12 cellular contexts compared by ENCODE assay signal in the genomic region with DNA sequence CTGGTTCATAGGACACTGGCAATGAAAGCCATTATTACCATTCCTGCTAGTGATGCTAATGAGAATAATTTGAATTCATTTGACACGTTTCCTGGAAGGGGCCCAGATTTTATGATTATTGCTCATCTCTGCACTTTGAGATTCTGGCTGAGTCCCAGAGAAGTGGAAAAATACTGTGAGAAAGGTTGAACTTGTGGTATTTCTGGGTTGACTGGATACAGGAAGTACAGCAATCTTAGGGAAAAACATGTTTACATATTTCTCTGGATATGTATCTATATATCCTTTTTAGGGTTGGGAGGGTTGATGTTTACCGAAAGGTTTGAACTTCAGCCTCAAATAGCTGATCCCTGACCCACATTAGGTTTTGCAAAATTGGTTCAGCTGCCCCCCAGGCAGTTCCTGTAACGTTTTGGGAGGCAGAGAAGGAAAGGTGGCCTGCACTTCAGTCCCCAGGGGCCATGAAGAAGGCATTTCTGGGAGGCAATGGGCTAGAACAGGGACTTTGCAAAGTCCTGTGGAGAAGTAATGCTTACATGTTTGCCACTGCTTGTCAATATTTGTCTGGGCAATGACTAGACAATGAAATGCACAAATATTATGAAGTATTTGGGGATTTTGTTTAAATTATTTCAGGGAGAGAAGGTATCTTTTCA.
DNase-seq lines count a peak whose midpoint lies in the region; ATAC-seq and TF ChIP-seq lines count a peak whose summit lies in the region.
"Had no signal": no experiment of that assay in that cellular context is flagged by ENCODE, and none has a peak within 500 bp of the region (broad histone marks: within the 10 kb centered on the region; RNA-seq: fewer than 3 reads in every experiment).

No MANE protein-coding gene starts in this region.

- H3K9me3 ChIP-seq in mucosa of descending colon (no peaks in the 10 kb centered on the region), Caco-2 (no peaks in the 10 kb centered on the region; the same call in 1 of the 2 replicates)
- H3K9me3 ChIP-seq: SJCRH30, tibial artery had no signal

- H3K9me3 Mint-ChIP-seq in Caco-2 (ENCODE audit: unreplicated experiment): peaks cover 14% of the 10 kb centered on the region

- H3K36me3 Mint-ChIP-seq in Caco-2 (ENCODE audit: insufficient read depth, unreplicated experiment): no peaks in the 10 kb centered on the region

- H3K27ac Mint-ChIP-seq in Caco-2 (ENCODE audit: unreplicated experiment): no peak overlapping the region
- H3K27ac Mint-ChIP-seq: activated CD4-positive, alpha-beta memory T cell treated with anti-CD3 and anti-CD28 coated beads, Interleukin-2, amount 10 ng/mL, durations not matched to agents 7 days and 5 days had no signal

- intact Hi-C loops in mucosa of descending colon (cut with DNase I, micrococcal nuclease): loop anchor here in 1 of 2 donors (2.0 to 5.0 kb wide), 2 partner anchors 36 to 46 kb away; no protein-coding TSS in a partner anchor
- intact Hi-C loops in Caco-2 (cut with micrococcal nuclease; ENCODE audit: unreplicated experiment): no loop called here

- peak; percentile 94 for DNase-seq in AG10803 (ENCODE audit: low read depth)
- peak; percentile 79 for DNase-seq in LoVo (ENCODE audit: low spot score)
- peak; percentile 76 for DNase-seq in epithelial cell of proximal tubule (ENCODE audit: low read depth)
- DNase-seq in mucosa of descending colon: peak in 1 of 3 donors; percentile 79
- no peak for DNase-seq in Caco-2
- no peak for DNase-seq in activated effector memory CD4-positive, alpha-beta T cell treated with Interleukin-2 at 50 U/mL for 16 hours
- no peak for DNase-seq in iPS-NIHi7 (ENCODE audit: extremely low spot score)
- no peak for DNase-seq in Kasumi-1 (lab: John Stamatoyannopoulos, UW)
- DNase-seq: activated CD4-positive, alpha-beta memory T cell treated with anti-CD3 and anti-CD28 coated beads, Interleukin-2, amount 10 ng/mL, durations not matched to agents 7 days and 5 days; NCI-H2029; tibial artery had no signal

- H3K4me3 Mint-ChIP-seq in Caco-2 (ENCODE audit: unreplicated experiment): no peak overlapping the region
- H3K4me3 Mint-ChIP-seq: activated CD4-positive, alpha-beta memory T cell treated with anti-CD3 and anti-CD28 coated beads, Interleukin-2, amount 10 ng/mL, durations not matched to agents 7 days and 5 days had no signal

- H3K27me3 ChIP-seq in Caco-2 (replicated peaks; ENCODE audit: control insufficient read depth, insufficient read depth, low read length): no peaks in the 10 kb centered on the region
- H3K27me3 ChIP-seq: SJCRH30, tibial artery had no signal

- no peak overlapping the region for H3K4me3 ChIP-seq in AG10803 (ENCODE audit: low read length)
- no peak overlapping the region for H3K4me3 ChIP-seq in epithelial cell of proximal tubule (ENCODE audit: low read depth, low read length)
- no peak overlapping the region for H3K4me3 ChIP-seq in mucosa of descending colon
- H3K4me3 ChIP-seq in Caco-2 (ENCODE audit: low read depth, low read length): no peak overlapping the region
- H3K4me3 ChIP-seq: SJCRH30, tibial artery had no signal

- H3K4me1 ChIP-seq in mucosa of descending colon (ENCODE audit: low read depth): peaks cover 34% of the 10 kb centered on the region
- peaks cover 9% of the 10 kb centered on the region for H3K4me1 ChIP-seq in Caco-2
- H3K4me1 ChIP-seq: SJCRH30 had no signal

- H3K27me3 Mint-ChIP-seq in Caco-2 (ENCODE audit: insufficient read depth, unreplicated experiment): no peaks in the 10 kb centered on the region

- no TSS peak for BruUV-seq in Caco-2 (replicated peaks; lab: Mats Ljungman, UMichigan)

- POLR2A ChIA-PET in Caco-2 (lab: Charles Lee): no interaction called here

- ATAC-seq in mucosa of descending colon: peak; percentile 82

- no peaks in the 10 kb centered on the region for H3K4me1 Mint-ChIP-seq in Caco-2 (ENCODE audit: low read depth, unreplicated experiment)

- CTCF ChIA-PET in Caco-2 (lab: Charles Lee): no interaction called here

- TF ChIP-seq CTCF in AG10803 (conservative IDR thresholded peaks at IDR 0.05; ENCODE audit: low read length): no peak
- no peak for TF ChIP-seq CTCF in epithelial cell of proximal tubule (conservative IDR thresholded peaks at IDR 0.05; ENCODE audit: low read depth, low read length)
- no peak for TF ChIP-seq CTCF in mucosa of descending colon (IDR thresholded peaks at IDR 0.05)
- TF ChIP-seq CTCF in Caco-2 (IDR thresholded peaks at IDR 0.05; ENCODE audit: insufficient read depth in 1 of 2, low read depth in 1 of 2, low read length in 1 of 2, severe bottlenecking in 1 of 2, unreplicated experiment in 1 of 2): no peak

- H3K36me3 ChIP-seq in mucosa of descending colon (ENCODE audit: low read depth) (no peaks in the 10 kb centered on the region), Caco-2 (ENCODE audit: control insufficient read depth, insufficient read depth, low read length) (no peaks in the 10 kb centered on the region)
- H3K36me3 ChIP-seq: SJCRH30, tibial artery had no signal

Comparison
In these comparisons a context has a peak if more than half of its experiments do, and no peak if none do; other contexts are left out.
1. DNase-seq: peak in AG10803 (single experiment), LoVo (single experiment) and epithelial cell of proximal tubule (single experiment); none in Caco-2 (0 of 2), activated effector memory CD4-positive, alpha-beta T cell treated with Interleukin-2 at 50 U/mL for 16 hours (single experiment), iPS-NIHi7 (single experiment) and Kasumi-1 (0 of 2).